Comparison of ENCODE assay signal across 19 cellular contexts in genomic region chr1:55168353-55168752, GRCh38.
"Had no signal": no experiment of that assay in that cellular context is flagged by ENCODE, and none has a peak within 500 bp of the region (broad histone marks: within the 10 kb centered on the region; RNA-seq: fewer than 3 reads in every experiment).

No MANE protein-coding gene starts in this region.

- H3K27me3 ChIP-seq: body of pancreas, neutrophil, thyroid gland, vagina had no signal

- H3K9me3 Mint-ChIP-seq: activated CD4-positive, alpha-beta T cell treated with anti-CD3 and anti-CD28 coated beads, Interleukin-2, amount 10 ng/mL, durations not matched to agents 24 days and 14 days; activated T-cell treated with anti-CD3 and anti-CD28 coated beads, Interleukin-2, amount 50 U/mL, for 4 hours; mesothelial cell of epicardium; T-cell had no signal

- ATAC-seq: activated T-cell treated with anti-CD3 and anti-CD28 coated beads, Interleukin-2, amount 50 U/mL, for 4 hours; body of pancreas; left ventricle myocardium superior; T-cell had no signal

- H3K9me3 ChIP-seq: body of pancreas, neutrophil, thyroid gland, vagina had no signal

- H3K27ac Mint-ChIP-seq: mesothelial cell of epicardium had no signal

- H3K27ac ChIP-seq: body of pancreas, neutrophil, SK-N-MC, thyroid gland, vagina, VCaP had no signal

- H3K4me3 Mint-ChIP-seq: activated CD4-positive, alpha-beta T cell treated with anti-CD3 and anti-CD28 coated beads, Interleukin-2, amount 10 ng/mL, durations not matched to agents 24 days and 14 days; activated T-cell treated with anti-CD3 and anti-CD28 coated beads, Interleukin-2, amount 50 U/mL, for 4 hours; mesothelial cell of epicardium; T-cell had no signal

- H3K27me3 Mint-ChIP-seq: activated CD4-positive, alpha-beta T cell treated with anti-CD3 and anti-CD28 coated beads, Interleukin-2, amount 10 ng/mL, durations not matched to agents 24 days and 14 days; T-cell had no signal

- H3K4me1 ChIP-seq: vagina had no signal

- DNase-seq: activated CD4-positive, alpha-beta T cell treated with anti-CD3 and anti-CD28 coated beads, Interleukin-2, amount 10 ng/mL, durations not matched to agents 24 days and 14 days; activated T-cell treated with anti-CD3 and anti-CD28 coated beads, Interleukin-2, amount 50 U/mL, for 4 hours; amniotic stem cell; body of pancreas; central memory CD4-positive, alpha-beta T cell; dermis blood vessel endothelial cell; hippocampal formation; islet precursor cell; left ventricle myocardium superior; retina; stimulated activated CD4-positive, alpha-beta T cell treated with anti-CD3 and anti-CD28 coated beads, Interleukin-4, amount 100 ng/mL, for 1 hour; stimulated activated CD8-positive, alpha-beta memory T cell treated with anti-CD3 and anti-CD28 coated beads, Interleukin-4, amount 100 ng/mL, for 48 hours; T-cell; thyroid gland had no signal

- H3K4me3 ChIP-seq: body of pancreas, SK-N-MC, thyroid gland, vagina had no signal
